ENCODE assay signal across 1 cellular context in the genomic region with DNA sequence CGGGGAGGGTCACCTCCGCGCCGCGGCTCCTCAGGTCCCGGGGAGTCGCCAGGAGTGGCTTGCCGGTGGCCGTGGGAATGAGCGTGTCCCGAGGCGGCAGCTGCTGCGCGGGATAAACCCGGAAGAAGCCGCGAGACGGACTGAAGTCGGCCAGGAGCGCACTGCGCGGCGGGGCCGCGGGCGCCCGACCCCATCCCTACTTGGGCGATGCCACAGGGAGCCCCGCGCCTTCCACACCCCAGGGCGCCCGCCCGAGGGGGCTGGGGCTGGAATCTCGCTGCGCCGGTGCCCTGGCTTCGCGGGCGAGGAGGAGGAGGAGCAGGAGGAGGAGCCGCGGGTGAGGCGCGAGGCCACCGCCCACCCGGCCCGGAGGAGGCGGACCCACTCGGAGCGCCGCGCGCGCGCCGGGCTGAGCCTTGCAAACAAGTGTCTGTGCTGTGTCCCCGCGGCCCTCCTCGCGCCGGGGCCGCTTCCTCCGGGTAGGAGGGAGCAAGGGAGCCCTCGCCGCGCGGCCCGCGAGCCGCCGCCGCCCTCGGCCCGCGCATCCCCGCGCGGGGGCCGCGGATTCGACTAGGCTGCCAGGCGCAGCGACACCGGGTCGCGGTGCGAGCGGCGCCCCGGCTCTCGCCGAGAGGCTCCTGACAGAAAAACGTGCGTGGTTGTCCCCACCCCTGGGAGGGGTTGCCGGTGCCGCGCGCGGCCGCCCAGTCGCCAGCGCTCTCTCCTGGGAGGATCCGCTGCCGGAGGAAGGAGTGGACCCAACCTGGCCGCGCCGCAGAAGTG.
TF ChIP-seq lines count a peak whose summit lies in the region.

A gene (plus strand): TSS at position 412 of the 783 bp plus-strand sequence.

TF ChIP-seq in K562, 482 proteins besides CTCF, POLR2A, EP300 and RAD21 (continued from another document and continues in another):
- TF ChIP-seq PHB (CRISPR knock-in tag; IDR thresholded peaks at IDR 0.05), result 0 out of 2 replicates have a peak, but pooled peaks have one; percentile 61
- TF ChIP-seq ADNP (tag; IDR thresholded peaks at IDR 0.05), result no peak
- TF ChIP-seq E2F3 (CRISPR knock-in tag; IDR thresholded peaks at IDR 0.05), result peak; percentile 20; the same call in 1 of the 2 replicates
- no peak for TF ChIP-seq IRF2 (CRISPR knock-in tag; IDR thresholded peaks at IDR 0.05)
- TF ChIP-seq NUFIP1 (IDR thresholded peaks at IDR 0.05; ENCODE audit: partially characterized antibody), result no peak
- no peak for TF ChIP-seq ZNF175 (CRISPR knock-in tag; IDR thresholded peaks at IDR 0.05; ENCODE audit: low read depth)
- TF ChIP-seq ZNF146 (CRISPR knock-in tag; IDR thresholded peaks at IDR 0.05; ENCODE audit: unreplicated experiment), result no peak
- TF ChIP-seq NONO (IDR thresholded peaks at IDR 0.05; ENCODE audit: low read depth in 2 of 2, low read length in 1 of 2), result peak; percentile 51 to 89
- no peak for TF ChIP-seq ZNF224 (CRISPR knock-in tag; IDR thresholded peaks at IDR 0.05)
- no peak for TF ChIP-seq TOE1 (IDR thresholded peaks at IDR 0.05; ENCODE audit: borderline replicate concordance)
- TF ChIP-seq TOE1 (CRISPR knock-in tag; IDR thresholded peaks at IDR 0.05; ENCODE audit: borderline replicate concordance, low read depth), result no peak
- TF ChIP-seq ZNF561 (CRISPR knock-in tag; conservative IDR thresholded peaks at IDR 0.05), result no peak
- TF ChIP-seq FOXJ3 (CRISPR knock-in tag; IDR thresholded peaks at IDR 0.05), result no peak
- TF ChIP-seq, protein P1, sequence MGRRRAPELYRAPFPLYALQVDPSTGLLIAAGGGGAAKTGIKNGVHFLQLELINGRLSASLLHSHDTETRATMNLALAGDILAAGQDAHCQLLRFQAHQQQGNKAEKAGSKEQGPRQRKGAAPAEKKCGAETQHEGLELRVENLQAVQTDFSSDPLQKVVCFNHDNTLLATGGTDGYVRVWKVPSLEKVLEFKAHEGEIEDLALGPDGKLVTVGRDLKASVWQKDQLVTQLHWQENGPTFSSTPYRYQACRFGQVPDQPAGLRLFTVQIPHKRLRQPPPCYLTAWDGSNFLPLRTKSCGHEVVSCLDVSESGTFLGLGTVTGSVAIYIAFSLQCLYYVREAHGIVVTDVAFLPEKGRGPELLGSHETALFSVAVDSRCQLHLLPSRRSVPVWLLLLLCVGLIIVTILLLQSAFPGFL (CRISPR knock-in tag; IDR thresholded peaks at IDR 0.05), result no peak
- TF ChIP-seq RBM22 (IDR thresholded peaks at IDR 0.05; ENCODE audit: low read depth, low read length, poor library complexity, severe bottlenecking), result no peak
- no peak for TF ChIP-seq ZNF124 (CRISPR knock-in tag; IDR thresholded peaks at IDR 0.05)
- no peak for TF ChIP-seq PHF21A (IDR thresholded peaks at IDR 0.05; ENCODE audit: borderline replicate concordance, low read depth)
- TF ChIP-seq, protein P2, sequence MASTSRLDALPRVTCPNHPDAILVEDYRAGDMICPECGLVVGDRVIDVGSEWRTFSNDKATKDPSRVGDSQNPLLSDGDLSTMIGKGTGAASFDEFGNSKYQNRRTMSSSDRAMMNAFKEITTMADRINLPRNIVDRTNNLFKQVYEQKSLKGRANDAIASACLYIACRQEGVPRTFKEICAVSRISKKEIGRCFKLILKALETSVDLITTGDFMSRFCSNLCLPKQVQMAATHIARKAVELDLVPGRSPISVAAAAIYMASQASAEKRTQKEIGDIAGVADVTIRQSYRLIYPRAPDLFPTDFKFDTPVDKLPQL (IDR thresholded peaks at IDR 0.05; ENCODE audit: extremely low read depth, insufficient read length), result no peak
- TF ChIP-seq FOXM1 (IDR thresholded peaks at IDR 0.05; ENCODE audit: low read depth), result no peak
- no peak for TF ChIP-seq FOXM1 (CRISPR knock-in tag; IDR thresholded peaks at IDR 0.05; ENCODE audit: low read depth)
- TF ChIP-seq OTX1 (CRISPR knock-in tag; IDR thresholded peaks at IDR 0.05), result no peak
- no peak for TF ChIP-seq TRIM24 (IDR thresholded peaks at IDR 0.05)
- TF ChIP-seq ZNF445 (CRISPR knock-in tag; IDR thresholded peaks at IDR 0.05; ENCODE audit: low read depth), result no peak
- no peak for TF ChIP-seq MYBL2 (IDR thresholded peaks at IDR 0.05; ENCODE audit: low read depth)
- TF ChIP-seq MYBL2 (CRISPR knock-in tag; IDR thresholded peaks at IDR 0.05; ENCODE audit: borderline replicate concordance), result no peak
- TF ChIP-seq DMBX1 (CRISPR knock-in tag; IDR thresholded peaks at IDR 0.05; ENCODE audit: borderline replicate concordance), result no peak
- no peak; the same call in none of the 2 replicates for TF ChIP-seq TARDBP (IDR thresholded peaks at IDR 0.05)
- peak; percentile 67 for TF ChIP-seq EP400 (IDR thresholded peaks at IDR 0.05)
- TF ChIP-seq, protein P3, sequence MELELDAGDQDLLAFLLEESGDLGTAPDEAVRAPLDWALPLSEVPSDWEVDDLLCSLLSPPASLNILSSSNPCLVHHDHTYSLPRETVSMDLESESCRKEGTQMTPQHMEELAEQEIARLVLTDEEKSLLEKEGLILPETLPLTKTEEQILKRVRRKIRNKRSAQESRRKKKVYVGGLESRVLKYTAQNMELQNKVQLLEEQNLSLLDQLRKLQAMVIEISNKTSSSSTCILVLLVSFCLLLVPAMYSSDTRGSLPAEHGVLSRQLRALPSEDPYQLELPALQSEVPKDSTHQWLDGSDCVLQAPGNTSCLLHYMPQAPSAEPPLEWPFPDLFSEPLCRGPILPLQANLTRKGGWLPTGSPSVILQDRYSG (tag; conservative IDR thresholded peaks at IDR 0.05; ENCODE audit: low read depth), result no peak
- peak; percentile 91 for TF ChIP-seq SAFB (IDR thresholded peaks at IDR 0.05; ENCODE audit: borderline replicate concordance, low read depth, low read length)
- no peak for TF ChIP-seq NFIX (CRISPR knock-in tag; IDR thresholded peaks at IDR 0.05; ENCODE audit: low read depth)
- peak; percentile 93 for TF ChIP-seq ELF1 (tag; IDR thresholded peaks at IDR 0.05)
- TF ChIP-seq MXI1 (IDR thresholded peaks at IDR 0.05; ENCODE audit: low read depth, low read length), result 0 out of 2 replicates have a peak, but pooled peaks have one; percentile 53
- TF ChIP-seq, protein P4, sequence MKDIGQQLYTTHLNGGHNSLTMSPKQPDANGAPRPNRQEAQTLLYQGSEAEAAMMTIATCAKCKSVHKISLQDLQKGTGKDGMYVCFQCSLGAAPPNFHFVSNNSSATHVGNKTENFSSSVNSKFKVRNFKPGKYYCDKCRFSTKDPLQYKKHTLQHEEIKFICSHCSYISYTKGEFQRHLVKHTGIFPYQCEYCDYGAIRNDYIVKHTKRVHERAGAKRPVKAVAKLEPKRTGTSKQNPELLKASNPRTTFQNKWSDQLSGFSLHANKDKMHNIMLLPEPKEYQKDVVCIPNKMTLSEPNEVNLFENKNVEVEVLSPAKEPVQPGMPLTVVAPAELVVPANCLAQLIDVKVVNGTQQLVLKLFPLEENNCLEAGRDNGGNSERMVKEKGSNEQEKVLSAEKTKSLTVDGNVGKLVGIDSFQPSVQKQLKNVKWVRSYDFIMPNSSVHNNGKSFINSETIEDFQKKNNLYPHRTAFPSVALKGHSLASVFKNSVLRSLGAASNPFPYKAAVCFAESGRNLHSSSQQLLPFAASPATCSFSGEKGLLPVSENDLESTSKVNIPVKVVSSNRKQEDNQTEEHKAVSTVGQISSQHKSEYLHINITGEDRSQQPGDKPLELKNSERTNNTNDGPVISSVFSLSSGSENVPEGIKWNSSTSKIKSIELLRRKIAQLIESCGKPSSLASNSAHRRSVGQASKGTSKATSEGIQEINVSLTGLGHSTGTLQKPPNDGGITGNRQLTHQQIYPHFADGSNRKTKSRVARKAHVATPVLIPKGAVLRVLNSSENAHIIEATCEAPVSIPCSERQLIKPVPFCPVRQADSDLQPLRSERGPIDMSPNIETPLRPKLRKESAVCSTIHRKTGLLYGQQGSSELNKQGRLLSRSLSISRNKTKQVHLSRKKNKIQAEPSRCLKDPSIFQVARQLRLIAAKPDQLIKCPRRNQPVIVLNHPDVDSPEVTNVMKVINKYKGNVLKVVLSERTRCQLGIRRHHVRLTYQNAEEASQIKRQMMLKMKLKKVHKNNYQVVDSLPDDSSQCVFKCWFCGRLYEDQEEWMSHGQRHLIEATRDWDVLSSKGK (CRISPR knock-in tag; IDR thresholded peaks at IDR 0.05), result no peak
- TF ChIP-seq CBX8 (IDR thresholded peaks at IDR 0.05; ENCODE audit: borderline replicate concordance, extremely low read depth, low read depth, low read length, poor library complexity, severe bottlenecking), result no peak
- TF ChIP-seq EHMT2 (IDR thresholded peaks at IDR 0.05), result no peak
- no peak for TF ChIP-seq ZNF282 (CRISPR knock-in tag; IDR thresholded peaks at IDR 0.05)
- TF ChIP-seq POLR2AphosphoS5 (IDR thresholded peaks at IDR 0.05; ENCODE audit: control insufficient read depth, insufficient read depth, low read depth, low read length), result peak; percentile 59
- TF ChIP-seq NCOA1 (IDR thresholded peaks at IDR 0.05; ENCODE audit: low read depth), result no peak
- TF ChIP-seq NCOA4 (IDR thresholded peaks at IDR 0.05; ENCODE audit: partially characterized antibody), result no peak
- TF ChIP-seq RBBP5 (IDR thresholded peaks at IDR 0.05; ENCODE audit: borderline replicate concordance, insufficient read depth, low read length, poor library complexity, severe bottlenecking), result peak; percentile 21
- no peak for TF ChIP-seq TAF15 (IDR thresholded peaks at IDR 0.05; ENCODE audit: low read depth, low read length)
- no peak for TF ChIP-seq ZNF584 (CRISPR knock-in tag; IDR thresholded peaks at IDR 0.05; ENCODE audit: low read depth)
- TF ChIP-seq SAFB2 (IDR thresholded peaks at IDR 0.05; ENCODE audit: borderline replicate concordance, low read depth, low read length, severe bottlenecking), result no peak
- TF ChIP-seq, protein P5, sequence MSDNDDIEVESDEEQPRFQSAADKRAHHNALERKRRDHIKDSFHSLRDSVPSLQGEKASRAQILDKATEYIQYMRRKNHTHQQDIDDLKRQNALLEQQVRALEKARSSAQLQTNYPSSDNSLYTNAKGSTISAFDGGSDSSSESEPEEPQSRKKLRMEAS (CRISPR knock-in tag; IDR thresholded peaks at IDR 0.05), result no peak
- TF ChIP-seq, protein P6, sequence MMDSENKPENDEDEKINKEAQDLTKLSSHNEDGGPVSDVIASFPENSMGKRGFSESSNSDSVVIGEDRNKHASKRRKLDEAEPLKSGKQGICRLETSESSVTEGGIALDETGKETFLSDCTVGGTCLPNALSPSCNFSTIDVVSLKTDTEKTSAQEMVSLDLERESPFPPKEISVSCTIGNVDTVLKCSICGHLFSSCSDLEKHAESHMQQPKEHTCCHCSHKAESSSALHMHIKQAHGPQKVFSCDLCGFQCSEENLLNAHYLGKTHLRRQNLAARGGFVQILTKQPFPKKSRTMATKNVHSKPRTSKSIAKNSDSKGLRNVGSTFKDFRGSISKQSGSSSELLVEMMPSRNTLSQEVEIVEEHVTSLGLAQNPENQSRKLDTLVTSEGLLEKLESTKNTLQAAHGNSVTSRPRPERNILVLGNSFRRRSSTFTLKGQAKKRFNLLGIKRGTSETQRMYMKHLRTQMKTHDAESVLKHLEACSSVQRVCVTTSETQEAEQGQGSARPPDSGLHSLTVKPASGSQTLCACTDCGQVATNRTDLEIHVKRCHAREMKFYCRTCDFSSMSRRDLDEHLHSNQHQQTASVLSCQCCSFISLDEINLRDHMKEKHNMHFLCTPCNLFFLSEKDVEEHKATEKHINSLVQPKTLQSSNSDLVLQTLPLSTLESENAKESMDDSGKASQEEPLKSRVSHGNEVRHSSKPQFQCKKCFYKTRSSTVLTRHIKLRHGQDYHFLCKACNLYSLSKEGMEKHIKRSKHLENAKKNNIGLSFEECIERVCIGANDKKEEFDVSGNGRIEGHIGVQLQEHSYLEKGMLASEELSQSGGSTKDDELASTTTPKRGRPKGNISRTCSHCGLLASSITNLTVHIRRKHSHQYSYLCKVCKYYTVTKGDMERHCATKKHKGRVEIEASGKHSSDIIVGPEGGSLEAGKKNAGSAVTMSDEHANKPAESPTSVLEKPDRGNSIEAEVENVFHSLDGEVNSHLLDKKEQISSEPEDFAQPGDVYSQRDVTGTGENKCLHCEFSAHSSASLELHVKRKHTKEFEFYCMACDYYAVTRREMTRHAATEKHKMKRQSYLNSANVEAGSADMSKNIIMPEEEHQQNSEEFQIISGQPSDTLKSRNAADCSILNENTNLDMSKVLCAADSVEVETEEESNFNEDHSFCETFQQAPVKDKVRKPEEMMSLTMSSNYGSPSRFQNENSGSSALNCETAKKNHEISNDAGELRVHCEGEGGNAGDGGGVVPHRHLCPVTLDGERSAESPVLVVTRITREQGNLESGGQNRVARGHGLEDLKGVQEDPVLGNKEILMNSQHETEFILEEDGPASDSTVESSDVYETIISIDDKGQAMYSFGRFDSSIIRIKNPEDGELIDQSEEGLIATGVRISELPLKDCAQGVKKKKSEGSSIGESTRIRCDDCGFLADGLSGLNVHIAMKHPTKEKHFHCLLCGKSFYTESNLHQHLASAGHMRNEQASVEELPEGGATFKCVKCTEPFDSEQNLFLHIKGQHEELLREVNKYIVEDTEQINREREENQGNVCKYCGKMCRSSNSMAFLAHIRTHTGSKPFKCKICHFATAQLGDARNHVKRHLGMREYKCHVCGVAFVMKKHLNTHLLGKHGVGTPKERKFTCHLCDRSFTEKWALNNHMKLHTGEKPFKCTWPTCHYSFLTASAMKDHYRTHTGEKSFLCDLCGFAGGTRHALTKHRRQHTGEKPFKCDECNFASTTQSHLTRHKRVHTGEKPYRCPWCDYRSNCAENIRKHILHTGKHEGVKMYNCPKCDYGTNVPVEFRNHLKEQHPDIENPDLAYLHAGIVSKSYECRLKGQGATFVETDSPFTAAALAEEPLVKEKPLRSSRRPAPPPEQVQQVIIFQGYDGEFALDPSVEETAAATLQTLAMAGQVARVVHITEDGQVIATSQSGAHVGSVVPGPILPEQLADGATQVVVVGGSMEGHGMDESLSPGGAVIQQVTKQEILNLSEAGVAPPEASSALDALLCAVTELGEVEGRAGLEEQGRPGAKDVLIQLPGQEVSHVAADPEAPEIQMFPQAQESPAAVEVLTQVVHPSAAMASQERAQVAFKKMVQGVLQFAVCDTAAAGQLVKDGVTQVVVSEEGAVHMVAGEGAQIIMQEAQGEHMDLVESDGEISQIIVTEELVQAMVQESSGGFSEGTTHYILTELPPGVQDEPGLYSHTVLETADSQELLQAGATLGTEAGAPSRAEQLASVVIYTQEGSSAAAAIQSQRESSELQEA (IDR thresholded peaks at IDR 0.05; ENCODE audit: low read depth), result no peak
- TF ChIP-seq ZNF24 (IDR thresholded peaks at IDR 0.05), result 0 out of 2 replicates have a peak, but pooled peaks have one; percentile 6
- TF ChIP-seq WHSC1 (IDR thresholded peaks at IDR 0.05; ENCODE audit: low read length), result no peak
- TF ChIP-seq HSF4 (CRISPR knock-in tag; IDR thresholded peaks at IDR 0.05; ENCODE audit: borderline replicate concordance), result no peak
- TF ChIP-seq NR4A1 (CRISPR knock-in tag; IDR thresholded peaks at IDR 0.05), result no peak
- TF ChIP-seq NR4A1 (tag; IDR thresholded peaks at IDR 0.05), result 0 out of 2 replicates have a peak, but pooled peaks have one; percentile 22
- no peak for TF ChIP-seq BDP1 (IDR thresholded peaks at IDR 0.05; ENCODE audit: insufficient read depth, insufficient read length)
- no peak for TF ChIP-seq HNRNPUL1 (IDR thresholded peaks at IDR 0.05; ENCODE audit: low read length)
- TF ChIP-seq PYGO2 (tag; IDR thresholded peaks at IDR 0.05), result no peak
